ENCODE assay signal across 21 cellular contexts in genomic region chr7:152869041-152869676, GRCh38.
A peak's percentile ranks its signal among the peaks of the same experiment; 100 is the strongest.
DNase-seq lines count a peak whose midpoint lies in the region; ATAC-seq, FAIRE-seq and TF ChIP-seq lines count a peak whose summit lies in the region.
"Had no signal": no experiment of that assay in that cellular context is flagged by ENCODE, and none has a peak within 500 bp of the region (broad histone marks: within the 10 kb centered on the region; RNA-seq: fewer than 3 reads in every experiment).

No MANE protein-coding gene starts in this region.

- intact Hi-C loops in HepG2 (cut with micrococcal nuclease; ENCODE audit: unreplicated experiment), result no loop called here

- H3K4me3 ChIP-seq in coronary artery (no peak overlapping the region), mesenchymal stem cell (ENCODE audit: insufficient read depth in 1 of 2, low read depth in 1 of 2, low read length in 2 of 2) (no peak overlapping the region), HepG2 (replicated peaks in 1 of 3; ENCODE audit: insufficient read depth in 1 of 3, low read depth in 2 of 3, low read length in 3 of 3) (no peak overlapping the region)
- H3K4me3 ChIP-seq: HAP-1 had no signal

- H3K14ac ChIP-seq in mesenchymal stem cell (ENCODE audit: low read length in 2 of 2), result peak overlapping the region in 1 of 2 experiments; percentile 19

- H2BK120ac ChIP-seq in mesenchymal stem cell (ENCODE audit: low read depth, low read length), result no peak overlapping the region

- H3K27me3 ChIP-seq in mesenchymal stem cell (ENCODE audit: control insufficient read depth in 1 of 2, insufficient read depth in 1 of 2, low read length in 2 of 2) (no peaks in the 10 kb centered on the region), HepG2 (ENCODE audit: control insufficient read depth in 1 of 2, insufficient read depth in 2 of 2, low read length in 2 of 2) (no peaks in the 10 kb centered on the region)

- in situ Hi-C loops in HepG2 (cut with HindIII; ENCODE audit: extremely low pct_ligation_motif_present, low pct_unique_long_range_greater_than_20kb), result no loop called here

- BruUV-seq in HepG2 (replicated peaks; lab: Mats Ljungman, UMichigan), result no TSS peak

- 95% methylated on average over 13 of the region's 14 CpGs for WGBS in mesenchymal stem cell
- 88% methylated on average over 12 of the region's 14 CpGs for WGBS in HepG2 (ENCODE audit: low lambda C conversion rate)

- no peak overlapping the region for H2BK15ac ChIP-seq in mesenchymal stem cell (ENCODE audit: low read depth, poor library complexity, severe bottlenecking)

- POLR2A ChIA-PET in HepG2 (lab: Yijun Ruan, JAX), result no interaction called here

- no peaks in the 10 kb centered on the region for H3K9me3 Mint-ChIP-seq in type B pancreatic cell

- no peaks in the 10 kb centered on the region for H3K79me2 ChIP-seq in HepG2 (ENCODE audit: insufficient read depth, low read length)

- H4K8ac ChIP-seq in mesenchymal stem cell (ENCODE audit: low read length), result no peak overlapping the region

- no peak overlapping the region for H3K27ac Mint-ChIP-seq in type B pancreatic cell
- H3K27ac Mint-ChIP-seq: CD8-positive, alpha-beta memory T cell had no signal

- TF ChIP-seq POLR2A in H54 (IDR thresholded peaks at IDR 0.05; ENCODE audit: low read depth, low read length) (no peak), HepG2 (IDR thresholded peaks at IDR 0.05; ENCODE audit: insufficient read depth in 1 of 2, low read depth in 2 of 2, low read length in 2 of 2) (no peak)

- H4K20me1 ChIP-seq in HepG2 (ENCODE audit: insufficient read depth, low read length), result no peaks in the 10 kb centered on the region

- H3K36me3 Mint-ChIP-seq in type B pancreatic cell, result no peaks in the 10 kb centered on the region

- H3K9ac ChIP-seq in mesenchymal stem cell (ENCODE audit: low read length), result no peak overlapping the region
- H3K9ac ChIP-seq in HepG2 (ENCODE audit: insufficient read depth, low read depth, low read length), result no peak overlapping the region
- H3K9ac ChIP-seq: KMS-11 had no signal

- peaks cover 0 to 14% of the 10 kb centered on the region in 2 experiments for H3K36me3 ChIP-seq in mesenchymal stem cell (ENCODE audit: control insufficient read depth in 1 of 2, insufficient read depth in 2 of 2, low read depth in 1 of 2, low read length in 2 of 2)
- H3K36me3 ChIP-seq in HepG2 (replicated peaks in 1 of 2; ENCODE audit: control insufficient read depth in 1 of 2, insufficient read depth in 2 of 2, low read length in 2 of 2), result no peaks in the 10 kb centered on the region
- H3K36me3 ChIP-seq: HAP-1 had no signal

- peaks cover 3% of the 10 kb centered on the region for H3K4me1 ChIP-seq in mesenchymal stem cell (ENCODE audit: control insufficient read depth, insufficient read depth, low read depth, low read length)
- no peaks in the 10 kb centered on the region for H3K4me1 ChIP-seq in HepG2 (ENCODE audit: insufficient read depth, low read length)
- H3K4me1 ChIP-seq: HAP-1 had no signal

- FAIRE-seq in H54 (lab: Jason Lieb, UNC) (no peak), HepG2 (lab: Jason Lieb, UNC) (no peak)
- FAIRE-seq: A204.1, GM12891 had no signal

- TF ChIP-seq EP300 in HepG2 (IDR thresholded peaks at IDR 0.05; ENCODE audit: low read depth in 2 of 2, low read length in 2 of 2) (no peak), HepG2 (CRISPR knock-in tag; IDR thresholded peaks at IDR 0.05; ENCODE audit: borderline replicate concordance) (no peak)

- H3K9me3 ChIP-seq in mesenchymal stem cell (ENCODE audit: control insufficient read depth, low read length), result no peaks in the 10 kb centered on the region
- H3K9me3 ChIP-seq in HepG2 (ENCODE audit: low read length), result no peaks in the 10 kb centered on the region
- H3K9me3 ChIP-seq: HAP-1 had no signal

- H3K4ac ChIP-seq in mesenchymal stem cell (ENCODE audit: low read depth in 1 of 2, low read length in 2 of 2), result no peak overlapping the region

- no peak overlapping the region for H3K18ac ChIP-seq in mesenchymal stem cell (ENCODE audit: low read depth in 1 of 2, low read length in 2 of 2)

- H3K27me3 Mint-ChIP-seq in type B pancreatic cell, result no peaks in the 10 kb centered on the region
- H3K27me3 Mint-ChIP-seq: CD8-positive, alpha-beta memory T cell had no signal

- H2AFZ ChIP-seq in mesenchymal stem cell (ENCODE audit: low read depth, low read length) (no peak overlapping the region), HepG2 (ENCODE audit: low read length) (no peak overlapping the region)

- no peak overlapping the region for H3K23ac ChIP-seq in mesenchymal stem cell (ENCODE audit: low read length in 2 of 2)

- no peak for ATAC-seq in HepG2

- no peak for TF ChIP-seq CTCF in coronary artery (IDR thresholded peaks at IDR 0.05)
- no peak for TF ChIP-seq CTCF in type B pancreatic cell (conservative IDR thresholded peaks at IDR 0.05)
- no peak for TF ChIP-seq CTCF in HepG2 (CRISPR knock-in tag; IDR thresholded peaks at IDR 0.05)

- CTCF ChIA-PET in HepG2 (lab: Yijun Ruan, JAX; ENCODE audit: low intra/inter-chr PET ratio, low total read pairs), result no interaction called here

- peak overlapping the region; percentile 28 for H4K91ac ChIP-seq in mesenchymal stem cell (ENCODE audit: low read length)

- H3K4me2 ChIP-seq in mesenchymal stem cell (ENCODE audit: low read length, poor library complexity, severe bottlenecking) (no peak overlapping the region), HepG2 (ENCODE audit: low read depth, low read length) (no peak overlapping the region)
- H3K4me2 ChIP-seq: KMS-11 had no signal

- no peak overlapping the region for H2AK5ac ChIP-seq in mesenchymal stem cell (ENCODE audit: low read length, severe bottlenecking)

- no peaks in the 10 kb centered on the region for H3K4me1 Mint-ChIP-seq in type B pancreatic cell (ENCODE audit: unreplicated experiment)
- H3K4me1 Mint-ChIP-seq: CD8-positive, alpha-beta memory T cell had no signal

- TF ChIP-seq RAD21 in HepG2 (CRISPR knock-in tag; IDR thresholded peaks at IDR 0.05), result no peak

- no peak overlapping the region for H2BK5ac ChIP-seq in mesenchymal stem cell (ENCODE audit: low read depth, low read length, poor library complexity, severe bottlenecking)

- no peak overlapping the region for H3K4me3 Mint-ChIP-seq in type B pancreatic cell
- H3K4me3 Mint-ChIP-seq: CD8-positive, alpha-beta memory T cell had no signal

- no peak overlapping the region for H2BK12ac ChIP-seq in mesenchymal stem cell (ENCODE audit: low read length in 2 of 2)

- peak; percentile 36 for DNase-seq in activated effector memory CD4-positive, alpha-beta T cell treated with anti-CD3 and anti-CD28 coated beads, Interleukin-2, amount 50 U/mL, for 16 hours
- DNase-seq in activated effector memory CD4-positive, alpha-beta T cell treated with Interleukin-2 at 50 U/mL for 16 hours, result no peak
- peak; percentile 57 for DNase-seq in coronary artery (ENCODE audit: low spot score)
- no peak for DNase-seq in mesenchymal stem cell
- DNase-seq in type B pancreatic cell (ENCODE audit: extremely low spot score, unreplicated experiment), result peak; percentile 59
- DNase-seq in H54 (ENCODE audit: insufficient read length, low spot score), result no peak
- no peak for DNase-seq in HepG2 (ENCODE audit: low spot score)
- DNase-seq: Calu3; CD8-positive, alpha-beta memory T cell; DMS153; NCI-H1092 treated with DMSO at 0.1 percent for 48 hours; NCI-H1436 treated with DMSO at 0.1 percent for 48 hours; NCI-H1930; NCI-H69; SIG-M5 had no signal

- H3K79me1 ChIP-seq in mesenchymal stem cell (replicated peaks; ENCODE audit: low read length, poor library complexity, severe bottlenecking), result no peaks in the 10 kb centered on the region

- H3K27ac ChIP-seq in coronary artery (no peak overlapping the region), mesenchymal stem cell (ENCODE audit: low read length, poor library complexity, severe bottlenecking) (no peak overlapping the region), HepG2 (ENCODE audit: extremely low read length, insufficient read depth, low read length) (no peak overlapping the region)
- H3K27ac ChIP-seq: C4-2B, KMS-11, RWPE1 had no signal

TF ChIP-seq in HepG2, 621 proteins besides CTCF, POLR2A, EP300 and RAD21:
- TF ChIP-seq CBX5 (CRISPR knock-in tag; IDR thresholded peaks at IDR 0.05; ENCODE audit: borderline replicate concordance), result no peak
- no peak for TF ChIP-seq ZNF138 (CRISPR knock-in tag; IDR thresholded peaks at IDR 0.05; ENCODE audit: low read depth)
- TF ChIP-seq ZNF850 (CRISPR knock-in tag; conservative IDR thresholded peaks at IDR 0.05), result no peak
- no peak for TF ChIP-seq ZNF556 (CRISPR knock-in tag; IDR thresholded peaks at IDR 0.05; ENCODE audit: borderline replicate concordance)
- TF ChIP-seq EED (CRISPR knock-in tag; IDR thresholded peaks at IDR 0.05), result no peak
- no peak for TF ChIP-seq REPIN1 (CRISPR knock-in tag; IDR thresholded peaks at IDR 0.05; ENCODE audit: borderline replicate concordance, low read depth)

Comparison
In these comparisons a context has a peak if more than half of its experiments do, and no peak if none do; other contexts are left out.
1. DNase-seq: peak in activated effector memory CD4-positive, alpha-beta T cell treated with anti-CD3 and anti-CD28 coated beads, Interleukin-2, amount 50 U/mL, for 16 hours (single experiment), coronary artery (single experiment) and type B pancreatic cell (single experiment); none in activated effector memory CD4-positive, alpha-beta T cell treated with Interleukin-2 at 50 U/mL for 16 hours (single experiment), mesenchymal stem cell (single experiment), H54 (single experiment) and HepG2 (single experiment).